ENCODE assay signal across 22 cellular contexts in the genomic region with DNA sequence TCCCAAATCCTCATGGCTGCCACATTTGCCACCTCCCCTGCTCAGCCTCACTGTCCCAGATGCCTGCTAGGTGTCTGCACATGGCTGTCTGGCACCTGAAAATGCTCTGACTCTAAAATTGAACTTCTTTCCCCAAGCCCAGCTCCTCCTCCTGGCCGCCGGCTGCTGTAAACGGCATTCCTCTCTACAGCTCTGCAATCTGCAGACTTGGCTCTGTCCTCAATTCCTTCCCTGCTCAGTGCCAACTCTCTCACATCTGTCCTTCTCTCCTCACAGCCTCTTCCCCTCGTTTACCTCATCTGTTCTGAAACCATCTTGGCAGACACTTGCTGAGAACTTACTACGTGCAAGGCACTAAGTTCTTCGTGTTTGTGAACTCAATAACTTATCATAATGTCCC.
"Had no signal": no experiment of that assay in that cellular context is flagged by ENCODE, and none has a peak within 500 bp of the region (broad histone marks: within the 10 kb centered on the region; RNA-seq: fewer than 3 reads in every experiment).

No MANE protein-coding gene starts in this region.

- H3K4me1 ChIP-seq: colonic mucosa, transverse colon had no signal

- H3K27ac ChIP-seq: adrenal gland, colonic mucosa, hepatocyte, left ventricle myocardium inferior, neutrophil, transverse colon, VCaP had no signal

- H3K4me3 ChIP-seq: adrenal gland, colonic mucosa, hepatocyte, left ventricle myocardium inferior, transverse colon had no signal

- DNase-seq: activated CD4-positive, alpha-beta T cell treated with anti-CD3 and anti-CD28 coated beads for 1 hour; activated CD4-positive, alpha-beta T cell treated with anti-CD3 and anti-CD28 coated beads, Interleukin-2, amount 50 U/mL, for 48 hours; activated CD8-positive, alpha-beta memory T cell treated with anti-CD3 and anti-CD28 coated beads, Interleukin-2, amount 10 ng/mL, durations not matched to agents 7 days and 5 days; activated naive CD4-positive, alpha-beta T cell treated with anti-CD3 and anti-CD28 coated beads, Interleukin-2, amount 10 ng/mL, durations not matched to agents 7 days and 5 days; activated T-cell treated with anti-CD3 and anti-CD28 coated beads, Interleukin-2, amount 50 U/mL, for 1 hour; adrenal gland; caudate nucleus; colonic mucosa; effector CD4-positive, alpha-beta T cell; kidney; left ventricle myocardium inferior; natural killer cell; retina; stimulated activated CD4-positive, alpha-beta T cell treated with anti-CD3 and anti-CD28 coated beads, Interleukin-4, amount 100 ng/mL, for 1 hour; stimulated activated naive CD4-positive, alpha-beta T cell; T-helper 1 cell; T1000; transverse colon had no signal

- H3K9me3 ChIP-seq: adrenal gland, colonic mucosa, neutrophil, transverse colon had no signal

- H3K27me3 ChIP-seq: adrenal gland, colonic mucosa, hepatocyte, neutrophil, transverse colon had no signal

- ATAC-seq: activated CD8-positive, alpha-beta memory T cell treated with anti-CD3 and anti-CD28 coated beads, Interleukin-2, amount 10 ng/mL, durations not matched to agents 7 days and 5 days; natural killer cell; SK-N-SH treated with all-trans-retinoic acid at 6 μM for 48 hours had no signal

- H3K36me3 ChIP-seq: adrenal gland, colonic mucosa, left ventricle myocardium inferior, neutrophil, transverse colon had no signal
